In genomic region chr18:54416459-54416858, GRCh38 we compare ENCODE assay signal across 20 cellular contexts. TPM values are rescaled to one million over a fixed set of nuclear protein-coding genes. Genes with fewer than 3 reads are reported as not detected.
A peak's percentile ranks its signal among the peaks of the same experiment; 100 is the strongest.
DNase-seq lines count a peak whose midpoint lies in the region; ATAC-seq, FAIRE-seq and TF ChIP-seq lines count a peak whose summit lies in the region.
"Had no signal": no experiment of that assay in that cellular context is flagged by ENCODE, and none has a peak within 500 bp of the region (broad histone marks: within the 10 kb centered on the region; RNA-seq: fewer than 3 reads in every experiment).

No MANE protein-coding gene starts in this region.

- H3K9me3 ChIP-seq in PC-3 (ENCODE audit: low read length) (no peaks in the 10 kb centered on the region), fibroblast of lung (ENCODE audit: control insufficient read depth, insufficient read depth, low read depth, low read length) (no peaks in the 10 kb centered on the region), HepG2 (ENCODE audit: low read length) (no peaks in the 10 kb centered on the region)
- H3K9me3 ChIP-seq: testis had no signal

- FAIRE-seq in HepG2 (lab: Jason Lieb, UNC), result no peak
- FAIRE-seq: HTR-8/SVneo had no signal

- WGBS in lower leg skin, 2 donors, result 61 to 66% methylated on average over 2 of the region's 2 CpGs
- WGBS in HepG2 (ENCODE audit: low lambda C conversion rate), result 20% methylated on average over 2 of the region's 2 CpGs

- in situ Hi-C loops in HepG2 (cut with HindIII; ENCODE audit: extremely low pct_ligation_motif_present, low pct_unique_long_range_greater_than_20kb), result no loop called here

- H3K4me2 ChIP-seq in PC-3 (ENCODE audit: low read length) (peak overlapping the region; percentile 17), fibroblast of lung (ENCODE audit: extremely low read depth, insufficient read depth, low read length) (no peak overlapping the region), HepG2 (ENCODE audit: low read depth, low read length) (no peak overlapping the region)
- H3K4me2 ChIP-seq: GM23338 had no signal

- ATAC-seq in PC-3 (peak; percentile 66), GM19395 (IDR thresholded peaks at IDR 0.05; ENCODE audit: unreplicated experiment) (no peak), HepG2 (no peak)
- ATAC-seq: activated T-helper 17 cell treated with anti-CD3 and anti-CD28 coated beads, Interleukin-2, amount 50 U/mL, for 72 hours; GM23338; naive thymus-derived CD4-positive, alpha-beta T cell had no signal

- H3K27ac ChIP-seq in PC-3 (ENCODE audit: low read length), result no peak overlapping the region
- no peak overlapping the region for H3K27ac ChIP-seq in fibroblast of lung (ENCODE audit: insufficient read depth, low read length)
- no peak overlapping the region for H3K27ac ChIP-seq in HepG2 (ENCODE audit: extremely low read length, insufficient read depth, low read length)
- H3K27ac ChIP-seq: testis had no signal

- TF ChIP-seq CTCF in PC-3 (conservative IDR thresholded peaks at IDR 0.05; ENCODE audit: low read depth, low read length) (no peak), fibroblast of lung (conservative IDR thresholded peaks at IDR 0.05 in 1 of 2, IDR thresholded peaks at IDR 0.05 in 1 of 2; ENCODE audit: low read depth in 1 of 2, low read length in 2 of 2) (no peak), lower leg skin (IDR thresholded peaks at IDR 0.05) (no peak), HepG2 (CRISPR knock-in tag; IDR thresholded peaks at IDR 0.05) (no peak)

- no peaks in the 10 kb centered on the region for H3K27me3 ChIP-seq in PC-3 (ENCODE audit: low read length)
- H3K27me3 ChIP-seq in fibroblast of lung (ENCODE audit: control insufficient read depth, insufficient read depth, low read length), result no peaks in the 10 kb centered on the region
- H3K27me3 ChIP-seq in HepG2 (ENCODE audit: control insufficient read depth in 1 of 2, insufficient read depth in 2 of 2, low read length in 2 of 2), result no peaks in the 10 kb centered on the region; a peak in 1 of 5 replicates
- H3K27me3 ChIP-seq: testis had no signal

- H3K36me3 ChIP-seq in PC-3 (ENCODE audit: low read depth, low read length) (no peaks in the 10 kb centered on the region), fibroblast of lung (ENCODE audit: control insufficient read depth, insufficient read depth, low read length) (no peaks in the 10 kb centered on the region), HepG2 (replicated peaks in 1 of 2; ENCODE audit: control insufficient read depth in 1 of 2, insufficient read depth in 2 of 2, low read length in 2 of 2) (no peaks in the 10 kb centered on the region)

- H3K4me1 ChIP-seq in PC-3 (ENCODE audit: insufficient read depth, low read length), result peaks cover 10% of the 10 kb centered on the region; the same call in 1 of the 2 replicates
- no peaks in the 10 kb centered on the region for H3K4me1 ChIP-seq in fibroblast of lung (ENCODE audit: control insufficient read depth, extremely low read depth, insufficient read depth, low read length)
- H3K4me1 ChIP-seq in HepG2 (ENCODE audit: insufficient read depth, low read length), result no peaks in the 10 kb centered on the region
- H3K4me1 ChIP-seq: testis had no signal

- intact Hi-C loops in PC-3 (cut with micrococcal nuclease), result no loop called here
- intact Hi-C loops in lower leg skin (cut with DNase I; ENCODE audit: low total_unique reads), result no loop called here
- intact Hi-C loops in HepG2 (cut with micrococcal nuclease; ENCODE audit: unreplicated experiment), result no loop called here

- BruUV-seq in PC-3 (replicated peaks; lab: Mats Ljungman, UMichigan) (no TSS peak), HepG2 (replicated peaks; lab: Mats Ljungman, UMichigan) (no TSS peak)

- no peaks in the 10 kb centered on the region for H3F3A ChIP-seq in PC-3 (ENCODE audit: low read length, unreplicated experiment)

- no peak for TF ChIP-seq POLR2A in lower leg skin (IDR thresholded peaks at IDR 0.05)
- no peak for TF ChIP-seq POLR2A in HepG2 (IDR thresholded peaks at IDR 0.05; ENCODE audit: insufficient read depth in 1 of 2, low read depth in 2 of 2, low read length in 2 of 2)

- no peak for TF ChIP-seq RAD21 in HepG2 (CRISPR knock-in tag; IDR thresholded peaks at IDR 0.05)

- POLR2A ChIA-PET in PC-3 (lab: Charles Lee; ENCODE audit: unreplicated experiment), result no interaction called here
- POLR2A ChIA-PET in HepG2 (lab: Yijun Ruan, JAX), result no interaction called here

- TF ChIP-seq EP300 in HepG2 (IDR thresholded peaks at IDR 0.05; ENCODE audit: low read depth in 2 of 2, low read length in 2 of 2), result no peak
- TF ChIP-seq EP300 in HepG2 (CRISPR knock-in tag; IDR thresholded peaks at IDR 0.05; ENCODE audit: borderline replicate concordance), result no peak

- H3K9ac ChIP-seq in PC-3 (ENCODE audit: low read length), result no peak overlapping the region
- no peak overlapping the region for H3K9ac ChIP-seq in fibroblast of lung (ENCODE audit: insufficient read depth, low read length)
- H3K9ac ChIP-seq in HepG2 (ENCODE audit: insufficient read depth, low read depth, low read length), result no peak overlapping the region

- H3K79me2 ChIP-seq in PC-3 (ENCODE audit: low read length), result no peaks in the 10 kb centered on the region
- no peaks in the 10 kb centered on the region for H3K79me2 ChIP-seq in fibroblast of lung (ENCODE audit: control insufficient read depth, insufficient read depth, low read length)
- no peaks in the 10 kb centered on the region for H3K79me2 ChIP-seq in HepG2 (ENCODE audit: insufficient read depth, low read length)

- CTCF ChIA-PET in PC-3 (lab: Charles Lee) (no interaction called here), HepG2 (lab: Yijun Ruan, JAX; ENCODE audit: low intra/inter-chr PET ratio, low total read pairs) (no interaction called here)

- H4K20me1 ChIP-seq in PC-3 (ENCODE audit: low read length), result no peaks in the 10 kb centered on the region
- no peaks in the 10 kb centered on the region for H4K20me1 ChIP-seq in fibroblast of lung (ENCODE audit: control insufficient read depth, extremely low read depth, insufficient read depth, low read length)
- H4K20me1 ChIP-seq in HepG2 (ENCODE audit: insufficient read depth, low read length), result no peaks in the 10 kb centered on the region

- H3K4me3 ChIP-seq in PC-3 (ENCODE audit: low read length) (no peak overlapping the region), fibroblast of lung (replicated peaks in 1 of 4; ENCODE audit: control extremely low read depth in 1 of 4, insufficient read depth in 1 of 4, low read depth in 3 of 4, low read length in 4 of 4) (no peak overlapping the region), lower leg skin (ENCODE audit: low read depth, poor library complexity, severe bottlenecking) (no peak overlapping the region), HepG2 (replicated peaks in 1 of 3; ENCODE audit: insufficient read depth in 1 of 3, low read depth in 2 of 3, low read length in 3 of 3) (no peak overlapping the region)
- H3K4me3 ChIP-seq: GM23338, skin epidermis, testis had no signal

- 0 out of 2 replicates have a peak overlapping the region, but pooled peaks have one; percentile 25 for H2AFZ ChIP-seq in PC-3 (ENCODE audit: low read length)
- no peak overlapping the region for H2AFZ ChIP-seq in fibroblast of lung (ENCODE audit: low read length)
- H2AFZ ChIP-seq in HepG2 (ENCODE audit: low read length), result no peak overlapping the region
- H2AFZ ChIP-seq: GM23338 had no signal

- peak; percentile 28 for DNase-seq in COLO829 (ENCODE audit: low spot score)
- peak; percentile 55 for DNase-seq in PC-3
- DNase-seq in fibroblast of lung (ENCODE audit: low read depth in 2 of 2), result peak; percentile 21 to 89
- DNase-seq in non-pigmented ciliary epithelial cell (ENCODE audit: low read depth), result peak; percentile 51
- DNase-seq in SHP77 (lab: John Stamatoyannopoulos, UW), result no peak
- no peak for DNase-seq in lower leg skin (ENCODE audit: low spot score in 2 of 2)
- DNase-seq in HepG2 (ENCODE audit: low spot score), result no peak
- DNase-seq: activated CD4-positive, alpha-beta T cell treated with anti-CD3 and anti-CD28 coated beads, Interleukin-2, amount 50 U/mL, for 1 hour; Calu3; central memory CD4-positive, alpha-beta T cell; erythroblast; naive thymus-derived CD4-positive, alpha-beta T cell; NCI-H1105; NCI-H510A; testis had no signal

- no peaks in the 10 kb centered on the region for H3K9me2 ChIP-seq in PC-3 (replicated peaks; ENCODE audit: low read length)

RNA-seq across cellular contexts. Expression of gene C18orf54, which starts 58.8 kb away (rescaled TPM):
- total RNA-seq in PC-3 (2014; rRNA removed) (5.1 and 10.5 TPM in 2 replicates), fibroblast of lung (3.3 and 5.6 TPM in 2 replicates), lower leg skin (1 to 10 TPM in 1 of 4 donors, under 1 TPM in 3; 0.29 to 3.3 (median 0.88) TPM), HepG2 (2016; rRNA removed; fragmentation: Illumina TruSeq; extraction: Trizol) (2.5 and 8.1 TPM in 2 replicates)
- polyA plus RNA-seq in fibroblast of lung (2.8 and 7.4 TPM in 2 replicates), HepG2 (2011; rRNA removed) (0.94 and 1.8 TPM in 2 replicates)
- polyA plus RNA-seq in fibroblast of lung (2012), result 1.9 and 4.4 TPM in 2 replicates
- polyA minus RNA-seq in fibroblast of lung (ENCODE audit: low replicate concordance), result 0.33 and 3.7 TPM in 2 replicates
- 0.79 and 0.91 TPM in 2 replicates for total RNA-seq in HepG2 (2016; cell fraction: cytosol; rRNA removed; fragmentation: Illumina TruSeq; extraction: Trizol; ENCODE audit: low read depth)
- 1.6 and 6.8 TPM in 2 replicates for total RNA-seq in HepG2 (2016; cell fraction: insoluble cytoplasmic fraction; rRNA removed; fragmentation: Illumina TruSeq; extraction: Trizol)
- total RNA-seq in HepG2 (2016; cell fraction: membrane; rRNA removed; fragmentation: Illumina TruSeq; extraction: Trizol), result 1.9 and 2.9 TPM in 2 replicates
- total RNA-seq in HepG2 (2016; cell fraction: nucleus; rRNA removed; fragmentation: Illumina TruSeq; extraction: Trizol), result 4.2 and 4.6 TPM in 2 replicates
- polyA plus RNA-seq in HepG2 (2011; cell fraction: cytosol; rRNA removed), result 0.30 and 0.56 TPM in 2 replicates
- 0.92 and 1.2 TPM in 2 replicates for polyA plus RNA-seq in HepG2 (2011; cell fraction: nucleus; rRNA removed)
- polyA plus RNA-seq in HepG2 (2012), result 1.1 and 2.0 TPM in 2 replicates
- 0.14 and 0.19 TPM in 2 replicates for polyA plus RNA-seq in HepG2 (2016; cell fraction: cytosol; fragmentation: Illumina TruSeq; extraction: Trizol; ENCODE audit: low read depth)
- 5.7 and 6.0 TPM in 2 replicates for polyA plus RNA-seq in HepG2 (2016; cell fraction: insoluble cytoplasmic fraction; fragmentation: Illumina TruSeq; extraction: Trizol; ENCODE audit: low read depth)
- polyA plus RNA-seq in HepG2 (2016; cell fraction: membrane; fragmentation: Illumina TruSeq; extraction: Trizol; ENCODE audit: low read depth), result 0.69 and 0.83 TPM in 2 replicates
- polyA plus RNA-seq in HepG2 (2016; cell fraction: nucleus; fragmentation: Illumina TruSeq; extraction: Trizol; ENCODE audit: insufficient read depth, low read depth), result 4.3 and 5.4 TPM in 2 replicates
- polyA minus RNA-seq in HepG2 (2011; rRNA and poly(A)+ RNA removed; ENCODE audit: low replicate concordance), result 0.74 and 1.1 TPM in 2 replicates
- polyA minus RNA-seq in HepG2 (2011; cell fraction: cytosol; rRNA and poly(A)+ RNA removed), result 4.5 and 5.2 TPM in 2 replicates
- 5.5 and 7.2 TPM in 2 replicates for polyA minus RNA-seq in HepG2 (2011; cell fraction: nucleus; rRNA and poly(A)+ RNA removed)

RNA-seq across cellular contexts. Expression of gene STARD6, which starts 58.8 kb away (rescaled TPM):
- total RNA-seq in PC-3 (2014; rRNA removed) (not detected in 2 replicates), fibroblast of lung (0.33 TPM in 1 of 2 replicates, not detected in the other), lower leg skin (not detected), HepG2 (2016; rRNA removed; fragmentation: Illumina TruSeq; extraction: Trizol) (not detected in 2 replicates)
- polyA plus RNA-seq in fibroblast of lung (0.39 and 0.42 TPM in 2 replicates), HepG2 (2011; rRNA removed) (not detected in 2 replicates)
- polyA plus RNA-seq in fibroblast of lung (2012), result 0.36 and 0.48 TPM in 2 replicates
- polyA minus RNA-seq in fibroblast of lung (ENCODE audit: low replicate concordance), result not detected in 2 replicates
- not detected in 2 replicates for total RNA-seq in HepG2 (2016; cell fraction: cytosol; rRNA removed; fragmentation: Illumina TruSeq; extraction: Trizol; ENCODE audit: low read depth)
- not detected in 2 replicates for total RNA-seq in HepG2 (2016; cell fraction: insoluble cytoplasmic fraction; rRNA removed; fragmentation: Illumina TruSeq; extraction: Trizol)
- total RNA-seq in HepG2 (2016; cell fraction: membrane; rRNA removed; fragmentation: Illumina TruSeq; extraction: Trizol), result not detected in 2 replicates
- not detected in 2 replicates for total RNA-seq in HepG2 (2016; cell fraction: nucleus; rRNA removed; fragmentation: Illumina TruSeq; extraction: Trizol)
- polyA plus RNA-seq in HepG2 (2011; cell fraction: cytosol; rRNA removed), result not detected in 2 replicates
- not detected in 2 replicates for polyA plus RNA-seq in HepG2 (2011; cell fraction: nucleus; rRNA removed)
- not detected in 2 replicates for polyA plus RNA-seq in HepG2 (2012)
- not detected in 2 replicates for polyA plus RNA-seq in HepG2 (2016; cell fraction: cytosol; fragmentation: Illumina TruSeq; extraction: Trizol; ENCODE audit: low read depth)
- polyA plus RNA-seq in HepG2 (2016; cell fraction: insoluble cytoplasmic fraction; fragmentation: Illumina TruSeq; extraction: Trizol; ENCODE audit: low read depth), result not detected in 2 replicates
- polyA plus RNA-seq in HepG2 (2016; cell fraction: membrane; fragmentation: Illumina TruSeq; extraction: Trizol; ENCODE audit: low read depth), result not detected in 2 replicates
- not detected in 2 replicates for polyA plus RNA-seq in HepG2 (2016; cell fraction: nucleus; fragmentation: Illumina TruSeq; extraction: Trizol; ENCODE audit: insufficient read depth, low read depth)
- polyA minus RNA-seq in HepG2 (2011; rRNA and poly(A)+ RNA removed; ENCODE audit: low replicate concordance), result not detected in 2 replicates
- polyA minus RNA-seq in HepG2 (2011; cell fraction: cytosol; rRNA and poly(A)+ RNA removed), result not detected in 2 replicates
- polyA minus RNA-seq in HepG2 (2011; cell fraction: nucleus; rRNA and poly(A)+ RNA removed), result not detected in 2 replicates
- total RNA-seq: Calu3; GM23338; naive thymus-derived CD4-positive, alpha-beta T cell had no signal
- polyA plus RNA-seq: GM23338 had no signal

Comparison
In these comparisons a context has a peak if more than half of its experiments do, and no peak if none do; other contexts are left out.
1. DNase-seq: peak in COLO829 (single experiment), PC-3 (single experiment), fibroblast of lung (2 of 2) and non-pigmented ciliary epithelial cell (single experiment); none in SHP77 (0 of 2), lower leg skin (0 of 2) and HepG2 (single experiment).